3 cellular contexts compared by ENCODE assay signal in the genomic region with DNA sequence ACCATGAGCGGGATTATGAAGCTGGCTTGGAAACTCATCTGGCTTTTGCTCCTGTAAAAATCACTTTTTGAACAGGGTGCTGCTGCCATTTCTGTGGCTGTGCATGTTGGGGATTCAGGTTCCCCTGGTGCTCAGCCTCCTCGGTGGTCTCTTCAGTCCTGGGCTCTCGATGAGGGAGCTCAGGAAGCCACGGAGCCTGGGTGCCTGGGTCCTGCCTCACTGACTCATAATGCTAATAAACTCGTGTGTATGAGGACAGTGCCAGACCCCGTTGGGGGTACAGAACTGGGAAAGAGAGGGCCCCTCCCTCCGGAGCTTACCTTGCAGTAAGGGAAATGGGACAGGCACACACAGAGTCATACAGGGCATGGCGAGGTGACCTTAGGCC.
A peak's percentile ranks its signal among the peaks of the same experiment; 100 is the strongest.
TF ChIP-seq lines count a peak whose summit lies in the region.

No MANE protein-coding gene starts in this region.

TF ChIP-seq in GM23338, 12 proteins besides CTCF, POLR2A, EP300 and RAD21 (continues in another document):
- no peak for TF ChIP-seq STAT1 (IDR thresholded peaks at IDR 0.05; ENCODE audit: unreplicated experiment)
- TF ChIP-seq, protein P1, sequence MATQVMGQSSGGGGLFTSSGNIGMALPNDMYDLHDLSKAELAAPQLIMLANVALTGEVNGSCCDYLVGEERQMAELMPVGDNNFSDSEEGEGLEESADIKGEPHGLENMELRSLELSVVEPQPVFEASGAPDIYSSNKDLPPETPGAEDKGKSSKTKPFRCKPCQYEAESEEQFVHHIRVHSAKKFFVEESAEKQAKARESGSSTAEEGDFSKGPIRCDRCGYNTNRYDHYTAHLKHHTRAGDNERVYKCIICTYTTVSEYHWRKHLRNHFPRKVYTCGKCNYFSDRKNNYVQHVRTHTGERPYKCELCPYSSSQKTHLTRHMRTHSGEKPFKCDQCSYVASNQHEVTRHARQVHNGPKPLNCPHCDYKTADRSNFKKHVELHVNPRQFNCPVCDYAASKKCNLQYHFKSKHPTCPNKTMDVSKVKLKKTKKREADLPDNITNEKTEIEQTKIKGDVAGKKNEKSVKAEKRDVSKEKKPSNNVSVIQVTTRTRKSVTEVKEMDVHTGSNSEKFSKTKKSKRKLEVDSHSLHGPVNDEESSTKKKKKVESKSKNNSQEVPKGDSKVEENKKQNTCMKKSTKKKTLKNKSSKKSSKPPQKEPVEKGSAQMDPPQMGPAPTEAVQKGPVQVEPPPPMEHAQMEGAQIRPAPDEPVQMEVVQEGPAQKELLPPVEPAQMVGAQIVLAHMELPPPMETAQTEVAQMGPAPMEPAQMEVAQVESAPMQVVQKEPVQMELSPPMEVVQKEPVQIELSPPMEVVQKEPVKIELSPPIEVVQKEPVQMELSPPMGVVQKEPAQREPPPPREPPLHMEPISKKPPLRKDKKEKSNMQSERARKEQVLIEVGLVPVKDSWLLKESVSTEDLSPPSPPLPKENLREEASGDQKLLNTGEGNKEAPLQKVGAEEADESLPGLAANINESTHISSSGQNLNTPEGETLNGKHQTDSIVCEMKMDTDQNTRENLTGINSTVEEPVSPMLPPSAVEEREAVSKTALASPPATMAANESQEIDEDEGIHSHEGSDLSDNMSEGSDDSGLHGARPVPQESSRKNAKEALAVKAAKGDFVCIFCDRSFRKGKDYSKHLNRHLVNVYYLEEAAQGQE (IDR thresholded peaks at IDR 0.05; ENCODE audit: unreplicated experiment): no peak
- no peak for TF ChIP-seq NANOG (IDR thresholded peaks at IDR 0.05; ENCODE audit: borderline replicate concordance)

TF ChIP-seq in WTC11, 78 proteins besides CTCF, POLR2A, EP300 and RAD21 (continues in another document):
- TF ChIP-seq, protein P2, sequence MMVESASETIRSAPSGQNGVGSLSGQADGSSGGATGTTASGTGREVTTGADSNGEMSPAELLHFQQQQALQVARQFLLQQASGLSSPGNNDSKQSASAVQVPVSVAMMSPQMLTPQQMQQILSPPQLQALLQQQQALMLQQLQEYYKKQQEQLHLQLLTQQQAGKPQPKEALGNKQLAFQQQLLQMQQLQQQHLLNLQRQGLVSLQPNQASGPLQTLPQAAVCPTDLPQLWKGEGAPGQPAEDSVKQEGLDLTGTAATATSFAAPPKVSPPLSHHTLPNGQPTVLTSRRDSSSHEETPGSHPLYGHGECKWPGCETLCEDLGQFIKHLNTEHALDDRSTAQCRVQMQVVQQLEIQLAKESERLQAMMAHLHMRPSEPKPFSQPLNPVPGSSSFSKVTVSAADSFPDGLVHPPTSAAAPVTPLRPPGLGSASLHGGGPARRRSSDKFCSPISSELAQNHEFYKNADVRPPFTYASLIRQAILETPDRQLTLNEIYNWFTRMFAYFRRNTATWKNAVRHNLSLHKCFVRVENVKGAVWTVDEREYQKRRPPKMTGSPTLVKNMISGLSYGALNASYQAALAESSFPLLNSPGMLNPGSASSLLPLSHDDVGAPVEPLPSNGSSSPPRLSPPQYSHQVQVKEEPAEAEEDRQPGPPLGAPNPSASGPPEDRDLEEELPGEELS (CRISPR knock-in tag; IDR thresholded peaks at IDR 0.05): no peak
- no peak for TF ChIP-seq FOXP1 (CRISPR knock-in tag; IDR thresholded peaks at IDR 0.05; ENCODE audit: borderline replicate concordance)
- TF ChIP-seq TCF7 (CRISPR knock-in tag; IDR thresholded peaks at IDR 0.05; ENCODE audit: low read depth): no peak
- TF ChIP-seq JUN (CRISPR knock-in tag; IDR thresholded peaks at IDR 0.05): no peak
- TF ChIP-seq, protein P3, sequence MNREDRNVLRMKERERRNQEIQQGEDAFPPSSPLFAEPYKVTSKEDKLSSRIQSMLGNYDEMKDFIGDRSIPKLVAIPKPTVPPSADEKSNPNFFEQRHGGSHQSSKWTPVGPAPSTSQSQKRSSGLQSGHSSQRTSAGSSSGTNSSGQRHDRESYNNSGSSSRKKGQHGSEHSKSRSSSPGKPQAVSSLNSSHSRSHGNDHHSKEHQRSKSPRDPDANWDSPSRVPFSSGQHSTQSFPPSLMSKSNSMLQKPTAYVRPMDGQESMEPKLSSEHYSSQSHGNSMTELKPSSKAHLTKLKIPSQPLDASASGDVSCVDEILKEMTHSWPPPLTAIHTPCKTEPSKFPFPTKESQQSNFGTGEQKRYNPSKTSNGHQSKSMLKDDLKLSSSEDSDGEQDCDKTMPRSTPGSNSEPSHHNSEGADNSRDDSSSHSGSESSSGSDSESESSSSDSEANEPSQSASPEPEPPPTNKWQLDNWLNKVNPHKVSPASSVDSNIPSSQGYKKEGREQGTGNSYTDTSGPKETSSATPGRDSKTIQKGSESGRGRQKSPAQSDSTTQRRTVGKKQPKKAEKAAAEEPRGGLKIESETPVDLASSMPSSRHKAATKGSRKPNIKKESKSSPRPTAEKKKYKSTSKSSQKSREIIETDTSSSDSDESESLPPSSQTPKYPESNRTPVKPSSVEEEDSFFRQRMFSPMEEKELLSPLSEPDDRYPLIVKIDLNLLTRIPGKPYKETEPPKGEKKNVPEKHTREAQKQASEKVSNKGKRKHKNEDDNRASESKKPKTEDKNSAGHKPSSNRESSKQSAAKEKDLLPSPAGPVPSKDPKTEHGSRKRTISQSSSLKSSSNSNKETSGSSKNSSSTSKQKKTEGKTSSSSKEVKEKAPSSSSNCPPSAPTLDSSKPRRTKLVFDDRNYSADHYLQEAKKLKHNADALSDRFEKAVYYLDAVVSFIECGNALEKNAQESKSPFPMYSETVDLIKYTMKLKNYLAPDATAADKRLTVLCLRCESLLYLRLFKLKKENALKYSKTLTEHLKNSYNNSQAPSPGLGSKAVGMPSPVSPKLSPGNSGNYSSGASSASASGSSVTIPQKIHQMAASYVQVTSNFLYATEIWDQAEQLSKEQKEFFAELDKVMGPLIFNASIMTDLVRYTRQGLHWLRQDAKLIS (CRISPR knock-in tag; IDR thresholded peaks at IDR 0.05; ENCODE audit: borderline replicate concordance): no peak
- TF ChIP-seq, protein P4, sequence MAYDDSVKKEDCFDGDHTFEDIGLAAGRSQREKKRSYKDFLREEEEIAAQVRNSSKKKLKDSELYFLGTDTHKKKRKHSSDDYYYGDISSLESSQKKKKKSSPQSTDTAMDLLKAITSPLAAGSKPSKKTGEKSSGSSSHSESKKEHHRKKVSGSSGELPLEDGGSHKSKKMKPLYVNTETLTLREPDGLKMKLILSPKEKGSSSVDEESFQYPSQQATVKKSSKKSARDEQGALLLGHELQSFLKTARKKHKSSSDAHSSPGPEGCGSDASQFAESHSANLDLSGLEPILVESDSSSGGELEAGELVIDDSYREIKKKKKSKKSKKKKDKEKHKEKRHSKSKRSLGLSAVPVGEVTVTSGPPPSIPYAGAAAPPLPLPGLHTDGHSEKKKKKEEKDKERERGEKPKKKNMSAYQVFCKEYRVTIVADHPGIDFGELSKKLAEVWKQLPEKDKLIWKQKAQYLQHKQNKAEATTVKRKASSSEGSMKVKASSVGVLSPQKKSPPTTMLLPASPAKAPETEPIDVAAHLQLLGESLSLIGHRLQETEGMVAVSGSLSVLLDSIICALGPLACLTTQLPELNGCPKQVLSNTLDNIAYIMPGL (CRISPR knock-in tag; IDR thresholded peaks at IDR 0.05): no peak
- TF ChIP-seq, protein P5, sequence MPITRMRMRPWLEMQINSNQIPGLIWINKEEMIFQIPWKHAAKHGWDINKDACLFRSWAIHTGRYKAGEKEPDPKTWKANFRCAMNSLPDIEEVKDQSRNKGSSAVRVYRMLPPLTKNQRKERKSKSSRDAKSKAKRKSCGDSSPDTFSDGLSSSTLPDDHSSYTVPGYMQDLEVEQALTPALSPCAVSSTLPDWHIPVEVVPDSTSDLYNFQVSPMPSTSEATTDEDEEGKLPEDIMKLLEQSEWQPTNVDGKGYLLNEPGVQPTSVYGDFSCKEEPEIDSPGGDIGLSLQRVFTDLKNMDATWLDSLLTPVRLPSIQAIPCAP (CRISPR knock-in tag; IDR thresholded peaks at IDR 0.05): no peak

TF ChIP-seq in HepG2, 621 proteins besides CTCF, POLR2A, EP300 and RAD21 (continues in another document):
- no peak for TF ChIP-seq RAD51 (IDR thresholded peaks at IDR 0.05; ENCODE audit: borderline replicate concordance)
- no peak for TF ChIP-seq DMAP1 (CRISPR knock-in tag; IDR thresholded peaks at IDR 0.05)
- TF ChIP-seq, protein P6, sequence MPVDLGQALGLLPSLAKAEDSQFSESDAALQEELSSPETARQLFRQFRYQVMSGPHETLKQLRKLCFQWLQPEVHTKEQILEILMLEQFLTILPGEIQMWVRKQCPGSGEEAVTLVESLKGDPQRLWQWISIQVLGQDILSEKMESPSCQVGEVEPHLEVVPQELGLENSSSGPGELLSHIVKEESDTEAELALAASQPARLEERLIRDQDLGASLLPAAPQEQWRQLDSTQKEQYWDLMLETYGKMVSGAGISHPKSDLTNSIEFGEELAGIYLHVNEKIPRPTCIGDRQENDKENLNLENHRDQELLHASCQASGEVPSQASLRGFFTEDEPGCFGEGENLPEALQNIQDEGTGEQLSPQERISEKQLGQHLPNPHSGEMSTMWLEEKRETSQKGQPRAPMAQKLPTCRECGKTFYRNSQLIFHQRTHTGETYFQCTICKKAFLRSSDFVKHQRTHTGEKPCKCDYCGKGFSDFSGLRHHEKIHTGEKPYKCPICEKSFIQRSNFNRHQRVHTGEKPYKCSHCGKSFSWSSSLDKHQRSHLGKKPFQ (CRISPR knock-in tag; IDR thresholded peaks at IDR 0.05; ENCODE audit: insufficient replicate concordance): peak; percentile 41
- TF ChIP-seq EEA1 (CRISPR knock-in tag; IDR thresholded peaks at IDR 0.05; ENCODE audit: borderline replicate concordance): no peak
- no peak for TF ChIP-seq ZNF674 (CRISPR knock-in tag; IDR thresholded peaks at IDR 0.05; ENCODE audit: low read depth)
- TF ChIP-seq ZFP90 (CRISPR knock-in tag; IDR thresholded peaks at IDR 0.05; ENCODE audit: borderline replicate concordance): no peak
- TF ChIP-seq, protein P7, sequence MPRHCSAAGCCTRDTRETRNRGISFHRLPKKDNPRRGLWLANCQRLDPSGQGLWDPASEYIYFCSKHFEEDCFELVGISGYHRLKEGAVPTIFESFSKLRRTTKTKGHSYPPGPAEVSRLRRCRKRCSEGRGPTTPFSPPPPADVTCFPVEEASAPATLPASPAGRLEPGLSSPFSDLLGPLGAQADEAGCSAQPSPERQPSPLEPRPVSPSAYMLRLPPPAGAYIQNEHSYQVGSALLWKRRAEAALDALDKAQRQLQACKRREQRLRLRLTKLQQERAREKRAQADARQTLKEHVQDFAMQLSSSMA (CRISPR knock-in tag; IDR thresholded peaks at IDR 0.05): peak; percentile 61; the same call in 1 of the 2 replicates
- TF ChIP-seq MZF1 (CRISPR knock-in tag; IDR thresholded peaks at IDR 0.05; ENCODE audit: borderline replicate concordance): no peak
- no peak for TF ChIP-seq ZNF263 (CRISPR knock-in tag; IDR thresholded peaks at IDR 0.05)
- TF ChIP-seq, protein P8, sequence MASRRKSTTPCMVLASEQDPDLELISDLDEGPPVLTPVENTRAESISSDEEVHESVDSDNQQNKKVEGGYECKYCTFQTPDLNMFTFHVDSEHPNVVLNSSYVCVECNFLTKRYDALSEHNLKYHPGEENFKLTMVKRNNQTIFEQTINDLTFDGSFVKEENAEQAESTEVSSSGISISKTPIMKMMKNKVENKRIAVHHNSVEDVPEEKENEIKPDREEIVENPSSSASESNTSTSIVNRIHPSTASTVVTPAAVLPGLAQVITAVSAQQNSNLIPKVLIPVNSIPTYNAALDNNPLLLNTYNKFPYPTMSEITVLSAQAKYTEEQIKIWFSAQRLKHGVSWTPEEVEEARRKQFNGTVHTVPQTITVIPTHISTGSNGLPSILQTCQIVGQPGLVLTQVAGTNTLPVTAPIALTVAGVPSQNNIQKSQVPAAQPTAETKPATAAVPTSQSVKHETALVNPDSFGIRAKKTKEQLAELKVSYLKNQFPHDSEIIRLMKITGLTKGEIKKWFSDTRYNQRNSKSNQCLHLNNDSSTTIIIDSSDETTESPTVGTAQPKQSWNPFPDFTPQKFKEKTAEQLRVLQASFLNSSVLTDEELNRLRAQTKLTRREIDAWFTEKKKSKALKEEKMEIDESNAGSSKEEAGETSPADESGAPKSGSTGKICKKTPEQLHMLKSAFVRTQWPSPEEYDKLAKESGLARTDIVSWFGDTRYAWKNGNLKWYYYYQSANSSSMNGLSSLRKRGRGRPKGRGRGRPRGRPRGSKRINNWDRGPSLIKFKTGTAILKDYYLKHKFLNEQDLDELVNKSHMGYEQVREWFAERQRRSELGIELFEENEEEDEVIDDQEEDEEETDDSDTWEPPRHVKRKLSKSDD (CRISPR knock-in tag; IDR thresholded peaks at IDR 0.05; ENCODE audit: low read depth): no peak
- TF ChIP-seq, protein P9, sequence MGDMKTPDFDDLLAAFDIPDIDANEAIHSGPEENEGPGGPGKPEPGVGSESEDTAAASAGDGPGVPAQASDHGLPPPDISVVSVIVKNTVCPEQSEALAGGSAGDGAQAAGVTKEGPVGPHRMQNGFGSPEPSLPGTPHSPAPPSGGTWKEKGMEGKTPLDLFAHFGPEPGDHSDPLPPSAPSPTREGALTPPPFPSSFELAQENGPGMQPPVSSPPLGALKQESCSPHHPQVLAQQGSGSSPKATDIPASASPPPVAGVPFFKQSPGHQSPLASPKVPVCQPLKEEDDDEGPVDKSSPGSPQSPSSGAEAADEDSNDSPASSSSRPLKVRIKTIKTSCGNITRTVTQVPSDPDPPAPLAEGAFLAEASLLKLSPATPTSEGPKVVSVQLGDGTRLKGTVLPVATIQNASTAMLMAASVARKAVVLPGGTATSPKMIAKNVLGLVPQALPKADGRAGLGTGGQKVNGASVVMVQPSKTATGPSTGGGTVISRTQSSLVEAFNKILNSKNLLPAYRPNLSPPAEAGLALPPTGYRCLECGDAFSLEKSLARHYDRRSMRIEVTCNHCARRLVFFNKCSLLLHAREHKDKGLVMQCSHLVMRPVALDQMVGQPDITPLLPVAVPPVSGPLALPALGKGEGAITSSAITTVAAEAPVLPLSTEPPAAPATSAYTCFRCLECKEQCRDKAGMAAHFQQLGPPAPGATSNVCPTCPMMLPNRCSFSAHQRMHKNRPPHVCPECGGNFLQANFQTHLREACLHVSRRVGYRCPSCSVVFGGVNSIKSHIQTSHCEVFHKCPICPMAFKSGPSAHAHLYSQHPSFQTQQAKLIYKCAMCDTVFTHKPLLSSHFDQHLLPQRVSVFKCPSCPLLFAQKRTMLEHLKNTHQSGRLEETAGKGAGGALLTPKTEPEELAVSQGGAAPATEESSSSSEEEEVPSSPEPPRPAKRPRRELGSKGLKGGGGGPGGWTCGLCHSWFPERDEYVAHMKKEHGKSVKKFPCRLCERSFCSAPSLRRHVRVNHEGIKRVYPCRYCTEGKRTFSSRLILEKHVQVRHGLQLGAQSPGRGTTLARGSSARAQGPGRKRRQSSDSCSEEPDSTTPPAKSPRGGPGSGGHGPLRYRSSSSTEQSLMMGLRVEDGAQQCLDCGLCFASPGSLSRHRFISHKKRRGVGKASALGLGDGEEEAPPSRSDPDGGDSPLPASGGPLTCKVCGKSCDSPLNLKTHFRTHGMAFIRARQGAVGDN (CRISPR knock-in tag; IDR thresholded peaks at IDR 0.05): peak; percentile 35; the same call in 1 of the 2 replicates
- no peak for TF ChIP-seq SRSF4 (IDR thresholded peaks at IDR 0.05; ENCODE audit: low read depth, low read length, poor library complexity, severe bottlenecking)
- TF ChIP-seq NFKB2 (CRISPR knock-in tag; IDR thresholded peaks at IDR 0.05; ENCODE audit: borderline replicate concordance): 0 out of 2 replicates have a peak, but pooled peaks have one; percentile 10
- TF ChIP-seq ZNF850 (CRISPR knock-in tag; conservative IDR thresholded peaks at IDR 0.05): no peak
- TF ChIP-seq NRL (CRISPR knock-in tag; IDR thresholded peaks at IDR 0.05; ENCODE audit: borderline replicate concordance): 0 out of 2 replicates have a peak, but pooled peaks have one; percentile 4
- no peak for TF ChIP-seq SNRNP70 (IDR thresholded peaks at IDR 0.05; ENCODE audit: low read depth, low read length)
- TF ChIP-seq CCDC6 (CRISPR knock-in tag; IDR thresholded peaks at IDR 0.05): no peak
- TF ChIP-seq, protein P10, sequence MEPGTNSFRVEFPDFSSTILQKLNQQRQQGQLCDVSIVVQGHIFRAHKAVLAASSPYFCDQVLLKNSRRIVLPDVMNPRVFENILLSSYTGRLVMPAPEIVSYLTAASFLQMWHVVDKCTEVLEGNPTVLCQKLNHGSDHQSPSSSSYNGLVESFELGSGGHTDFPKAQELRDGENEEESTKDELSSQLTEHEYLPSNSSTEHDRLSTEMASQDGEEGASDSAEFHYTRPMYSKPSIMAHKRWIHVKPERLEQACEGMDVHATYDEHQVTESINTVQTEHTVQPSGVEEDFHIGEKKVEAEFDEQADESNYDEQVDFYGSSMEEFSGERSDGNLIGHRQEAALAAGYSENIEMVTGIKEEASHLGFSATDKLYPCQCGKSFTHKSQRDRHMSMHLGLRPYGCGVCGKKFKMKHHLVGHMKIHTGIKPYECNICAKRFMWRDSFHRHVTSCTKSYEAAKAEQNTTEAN (CRISPR knock-in tag; conservative IDR thresholded peaks at IDR 0.05): no peak
